8 cellular contexts compared by ENCODE assay signal in the genomic region with DNA sequence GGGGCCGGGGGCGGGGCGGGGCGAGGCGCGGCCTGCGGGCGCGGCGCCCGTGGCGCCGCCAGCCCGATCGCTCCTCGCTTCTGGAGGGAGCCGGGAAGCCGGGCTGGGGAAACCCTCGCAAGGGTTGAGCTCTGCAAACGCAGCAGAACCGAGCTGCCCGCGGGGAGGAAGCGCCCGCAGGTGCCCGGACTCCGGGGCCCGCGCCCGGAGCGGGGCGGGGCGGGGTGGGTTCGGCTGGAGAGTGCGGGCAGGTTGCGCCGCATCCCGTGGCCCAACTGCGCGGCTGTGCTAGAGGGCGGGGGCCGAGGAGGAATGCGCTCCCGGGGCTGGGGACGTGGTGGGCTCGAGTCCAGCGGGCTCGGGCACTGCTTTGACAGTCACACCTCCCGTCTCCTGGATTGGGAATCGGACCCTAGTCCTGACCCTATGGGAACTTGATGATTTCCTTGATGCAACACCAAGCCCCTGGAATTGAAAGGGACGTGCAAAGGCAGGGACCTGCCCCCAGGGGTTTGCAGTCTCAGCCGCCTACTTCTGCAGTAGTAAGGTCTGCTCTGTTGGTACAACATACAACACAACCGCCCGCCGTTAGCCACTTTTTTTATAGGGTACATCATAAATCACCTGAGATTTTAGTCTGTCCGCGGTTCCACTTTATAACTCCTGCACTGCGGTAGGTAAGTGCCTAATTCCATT. TPM values are rescaled to one million over a fixed set of nuclear protein-coding genes. Genes with fewer than 3 reads are reported as not detected.
DNase-seq lines count a peak whose midpoint lies in the region; ATAC-seq and TF ChIP-seq lines count a peak whose summit lies in the region.

No MANE protein-coding gene starts in this region.

- H3K36me3 ChIP-seq in thyroid gland = peaks cover 11 to 14% of the 10 kb centered on the region in 2 donors

- DNase-seq in NCI-H345 (lab: John Stamatoyannopoulos, UW) (peak; percentile 22), NCI-H345 treated with DMSO at 0.1 percent for 48 hours (lab: John Stamatoyannopoulos, UW; ENCODE audit: unreplicated experiment) (no peak), NCI-H526 treated with DMSO at 0.1 percent for 48 hours (lab: John Stamatoyannopoulos, UW) (peak; percentile 69), fibroblast of pulmonary artery (ENCODE audit: low read depth) (peak; percentile 66), thyroid gland (peak; percentile 74 to 76)
- DNase-seq in naive thymus-derived CD8-positive, alpha-beta T cell = peak; percentile 29 to 74 (median 52)

- peaks cover 37 to 40% of the 10 kb centered on the region in 2 donors for H3K4me1 ChIP-seq in thyroid gland

- peak overlapping the region; percentile 48 for H3K4me3 ChIP-seq in fibroblast of pulmonary artery (replicated peaks; ENCODE audit: low read depth, low read length)
- peak overlapping the region; percentile 56 to 73 (median 67) for H3K4me3 ChIP-seq in thyroid gland (replicated peaks in 1 of 3)

- intact Hi-C loops in thyroid gland (cut with DNase I) = no loop called here

- H3K27ac Mint-ChIP-seq in activated T-helper 17 cell treated with anti-CD3 and anti-CD28 coated beads, Interleukin-2, amount 50 U/mL, for 72 hours = peak overlapping the region; percentile 87
- H3K27ac Mint-ChIP-seq in naive thymus-derived CD8-positive, alpha-beta T cell = peak overlapping the region; percentile 83 to 98 (median 96)

- TF ChIP-seq POLR2A in thyroid gland (IDR thresholded peaks at IDR 0.05) = peak; percentile 16 to 61

- no peaks in the 10 kb centered on the region for H3K9me3 ChIP-seq in thyroid gland

- peak overlapping the region; percentile 89 for H3K4me3 Mint-ChIP-seq in activated T-helper 17 cell treated with anti-CD3 and anti-CD28 coated beads, Interleukin-2, amount 50 U/mL, for 72 hours
- H3K4me3 Mint-ChIP-seq in naive thymus-derived CD8-positive, alpha-beta T cell = peak overlapping the region; percentile 79 to 95 (median 92)

- peak overlapping the region; percentile 98 to 99 (median 99) for H3K27ac ChIP-seq in thyroid gland

- POLR2A ChIA-PET in naive thymus-derived CD8-positive, alpha-beta T cell (lab: Charles Lee) = interaction anchor here (0.5 to 4.6 kb wide), 11 partner anchors 9 to 136 kb away, joined by 3 to 69 read pairs (median 4); no protein-coding TSS in a partner anchor

- WGBS in thyroid gland, 2 donors = 5% methylated on average over 8 to 9 of the region's 58 CpGs

- peaks cover 48% of the 10 kb centered on the region for H3K36me3 Mint-ChIP-seq in activated T-helper 17 cell treated with anti-CD3 and anti-CD28 coated beads, Interleukin-2, amount 50 U/mL, for 72 hours (ENCODE audit: low read depth)
- peaks cover 9 to 37% (median 26%) of the 10 kb centered on the region in 3 donors for H3K36me3 Mint-ChIP-seq in naive thymus-derived CD8-positive, alpha-beta T cell

- no peaks in the 10 kb centered on the region for H3K9me3 Mint-ChIP-seq in activated T-helper 17 cell treated with anti-CD3 and anti-CD28 coated beads, Interleukin-2, amount 50 U/mL, for 72 hours
- no peaks in the 10 kb centered on the region for H3K9me3 Mint-ChIP-seq in naive thymus-derived CD8-positive, alpha-beta T cell

- H3K27me3 Mint-ChIP-seq in activated T-helper 17 cell treated with anti-CD3 and anti-CD28 coated beads, Interleukin-2, amount 50 U/mL, for 72 hours = no peaks in the 10 kb centered on the region
- H3K27me3 Mint-ChIP-seq in naive thymus-derived CD8-positive, alpha-beta T cell = no peaks in the 10 kb centered on the region

- no peaks in the 10 kb centered on the region for H3K27me3 ChIP-seq in thyroid gland

- H3K4me1 Mint-ChIP-seq in activated T-helper 17 cell treated with anti-CD3 and anti-CD28 coated beads, Interleukin-2, amount 50 U/mL, for 72 hours = peaks cover 29% of the 10 kb centered on the region
- H3K4me1 Mint-ChIP-seq in naive thymus-derived CD8-positive, alpha-beta T cell = peaks cover 20 to 67% (median 45%) of the 10 kb centered on the region in 4 donors

- no peak for TF ChIP-seq CTCF in fibroblast of pulmonary artery (IDR thresholded peaks at IDR 0.05; ENCODE audit: low read length, missing control alignments)
- TF ChIP-seq CTCF in thyroid gland (IDR thresholded peaks at IDR 0.05) = peak in 1 of 6 experiments; percentile 23

- ATAC-seq in HG02678 (IDR thresholded peaks at IDR 0.05; ENCODE audit: unreplicated experiment) = peak; percentile 62
- peak; percentile 73 for ATAC-seq in activated T-helper 17 cell treated with anti-CD3 and anti-CD28 coated beads, Interleukin-2, amount 50 U/mL, for 72 hours (replicated peaks)
- ATAC-seq in naive thymus-derived CD8-positive, alpha-beta T cell = peak; percentile 69 to 75

RNA-seq across cellular contexts. Expression of a gene that starts 34.3 kb away (rescaled TPM):
- 10 to 100 TPM; 33.3 to 45.6 TPM for total RNA-seq in activated T-helper 17 cell treated with anti-CD3 and anti-CD28 coated beads, Interleukin-2, amount 50 U/mL, for 72 hours
- 10 to 100 TPM; 48.3 to 49.7 TPM for total RNA-seq in naive thymus-derived CD8-positive, alpha-beta T cell
- 100 to 1,000 TPM in 1 of 3 donors, 10 to 100 TPM in 2; 56.5 to 118 (median 60.8) TPM for polyA plus RNA-seq in naive thymus-derived CD8-positive, alpha-beta T cell
- total RNA-seq in thyroid gland = 100 to 1,000 TPM; 143 to 185 (median 165) TPM
